In the genomic region with DNA sequence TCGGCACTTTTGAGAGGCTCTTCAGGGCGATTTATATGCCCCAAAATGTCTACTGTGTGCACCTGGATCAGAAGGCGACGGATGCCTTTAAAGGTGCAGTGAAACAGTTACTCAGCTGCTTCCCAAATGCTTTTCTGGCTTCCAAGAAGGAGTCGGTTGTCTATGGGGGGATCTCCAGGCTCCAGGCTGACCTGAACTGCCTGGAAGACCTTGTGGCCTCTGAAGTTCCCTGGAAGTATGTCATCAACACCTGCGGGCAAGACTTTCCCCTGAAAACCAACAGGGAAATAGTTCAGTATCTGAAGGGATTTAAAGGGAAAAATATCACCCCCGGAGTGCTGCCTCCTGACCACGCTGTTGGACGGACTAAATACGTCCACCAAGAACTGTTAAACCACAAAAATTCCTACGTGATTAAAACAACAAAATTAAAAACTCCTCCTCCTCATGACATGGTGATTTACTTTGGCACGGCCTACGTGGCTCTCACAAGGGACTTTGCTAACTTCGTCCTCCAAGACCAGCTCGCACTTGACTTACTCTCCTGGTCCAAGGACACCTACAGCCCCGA, we compare ENCODE assay signal across 8 cellular contexts. TPM values are rescaled to one million over a fixed set of nuclear protein-coding genes. Genes with fewer than 3 reads are reported as not detected.
A peak's percentile ranks its signal among the peaks of the same experiment; 100 is the strongest.
DNase-seq lines count a peak whose midpoint lies in the region; ATAC-seq, FAIRE-seq and TF ChIP-seq lines count a peak whose summit lies in the region.

No MANE protein-coding gene starts in this region.

- H3K4me3 ChIP-seq in gastrocnemius medialis: peak overlapping the region in 3 of 4 donors; percentile 31 to 42 (median 36)

- H3K27ac ChIP-seq in gastrocnemius medialis: peak overlapping the region in 3 of 4 donors; percentile 10 to 39 (median 18)

- in situ Hi-C loops in gastrocnemius medialis (cut with MboI; ENCODE audit: low sequenced_read_pairs in 4 of 4): no loop called here

- H3K9me3 ChIP-seq in gastrocnemius medialis: no peaks in the 10 kb centered on the region

- no peaks in the 10 kb centered on the region for H3K4me1 ChIP-seq in gastrocnemius medialis

- peak; percentile 66 for DNase-seq in RPMI7951 (ENCODE audit: low read depth)
- DNase-seq in foreskin melanocyte: peak; percentile 44
- no peak for DNase-seq in gastrocnemius medialis
- DNase-seq in stimulated activated CD4-positive, alpha-beta T cell treated with anti-CD3 and anti-CD28 coated beads, Interleukin-12 subunit alpha, Interleukin-12 subunit beta, amount 100 ng/mL, for 4 hours: no peak
- DNase-seq in SHP77 (lab: John Stamatoyannopoulos, UW): no peak

- peak; percentile 95 for FAIRE-seq in G401.6 (lab: Jason Lieb, UNC)

- H3K36me3 ChIP-seq in gastrocnemius medialis: no peaks in the 10 kb centered on the region

- no peaks in the 10 kb centered on the region for H3K27me3 ChIP-seq in gastrocnemius medialis

- ATAC-seq in gastrocnemius medialis: no peak
- no peak for ATAC-seq in HG02852 (IDR thresholded peaks at IDR 0.05; ENCODE audit: unreplicated experiment)
- no peak for ATAC-seq in HG02763 (IDR thresholded peaks at IDR 0.05; ENCODE audit: unreplicated experiment)

- no peak for TF ChIP-seq CTCF in gastrocnemius medialis (IDR thresholded peaks at IDR 0.05 in 4 of 5, conservative IDR thresholded peaks at IDR 0.05 in 1 of 5)

- intact Hi-C loops in gastrocnemius medialis (cut with DNase I; ENCODE audit: low total_unique reads): no loop called here

- no peak for TF ChIP-seq POLR2A in gastrocnemius medialis (IDR thresholded peaks at IDR 0.05)

RNA-seq across cellular contexts. Expression of gene GCNT2, which starts 8.2 kb away (rescaled TPM):
- 6.2 and 7.9 TPM in 2 replicates for total RNA-seq in RPMI7951 (2014; rRNA removed; shearing (Covaris generic))
- 1 to 10 TPM in 2 of 4 donors, under 1 TPM in 2; 0.27 to 1.9 (median 0.81) TPM for total RNA-seq in gastrocnemius medialis

Comparison
In these comparisons a context has a peak if more than half of its experiments do, and no peak if none do; other contexts are left out.
1. DNase-seq: peak in RPMI7951 (single experiment) and foreskin melanocyte (single experiment); none in gastrocnemius medialis (0 of 2), stimulated activated CD4-positive, alpha-beta T cell treated with anti-CD3 and anti-CD28 coated beads, Interleukin-12 subunit alpha, Interleukin-12 subunit beta, amount 100 ng/mL, for 4 hours (single experiment) and SHP77 (0 of 2).